1 cellular context compared by ENCODE assay signal in genomic region chr3:33035596-33035995, GRCh38.
TF ChIP-seq lines count a peak whose summit lies in the region.

No MANE protein-coding gene starts in this region.

TF ChIP-seq in Ishikawa, 13 proteins besides CTCF, POLR2A, EP300 and RAD21 (continued from another document):
- TF ChIP-seq REST (IDR thresholded peaks at IDR 0.05; ENCODE audit: low read depth) (no peak), YY1 (IDR thresholded peaks at IDR 0.05; ENCODE audit: low read depth) (peak; percentile 20; the same call in 1 of the 2 replicates)
TF ChIP-seq in Ishikawa: peak in this region for 2.
